In genomic region chr17:7548585-7549400, GRCh38 we compare ENCODE assay signal across 8 cellular contexts. TPM values are rescaled to one million over a fixed set of nuclear protein-coding genes. Genes with fewer than 3 reads are reported as not detected.
DNase-seq lines count a peak whose midpoint lies in the region; ATAC-seq and TF ChIP-seq lines count a peak whose summit lies in the region.

Gene TNFSF12 (plus strand): TSS chr17:7549058. CDS start chr17:7549154, 96 bp downstream.

- no peaks in the 10 kb centered on the region for H3K79me2 ChIP-seq in OCI-LY1 (ENCODE audit: insufficient read depth, low read length)

- no peaks in the 10 kb centered on the region for H3K27me3 Mint-ChIP-seq in activated naive CD4-positive, alpha-beta T cell treated with anti-CD3 and anti-CD28 coated beads, Interleukin-2, amount 50 U/mL, for 24 hours
- peaks cover 2% of the 10 kb centered on the region for H3K27me3 Mint-ChIP-seq in osteocyte (ENCODE audit: unreplicated experiment)

- ATAC-seq in GM18868 (IDR thresholded peaks at IDR 0.05; ENCODE audit: unreplicated experiment) (no peak), GM21515 (IDR thresholded peaks at IDR 0.05; ENCODE audit: unreplicated experiment) (no peak)

- H3K36me3 ChIP-seq in OCI-LY1 (ENCODE audit: insufficient read depth, low read length), result no peaks in the 10 kb centered on the region
- H3K36me3 ChIP-seq in cardiac muscle cell, result no peaks in the 10 kb centered on the region

- peak within 1 kb of the TSS; percentile 81 for H3K4me3 Mint-ChIP-seq in activated naive CD4-positive, alpha-beta T cell treated with anti-CD3 and anti-CD28 coated beads, Interleukin-2, amount 50 U/mL, for 24 hours
- H3K4me3 Mint-ChIP-seq in osteocyte (ENCODE audit: unreplicated experiment), result peak within 1 kb of the TSS; percentile 68

- H3K27me3 ChIP-seq in OCI-LY1 (ENCODE audit: insufficient read depth, low read length), result peaks cover 16% of the 10 kb centered on the region
- peaks cover 4% of the 10 kb centered on the region for H3K27me3 ChIP-seq in cardiac muscle cell

- DNase-seq in ELR (ENCODE audit: low read depth), result peak; percentile 62
- peak; percentile 38 to 58 for DNase-seq in cardiac muscle cell (ENCODE audit: low read depth in 1 of 2, low spot score in 1 of 2)
- DNase-seq in osteocyte (ENCODE audit: extremely low spot score, unreplicated experiment), result no peak
- DNase-seq in kidney glomerular epithelial cell (lab: John Stamatoyannopoulos, UW), result no peak

- H3F3A ChIP-seq in OCI-LY1 (ENCODE audit: insufficient read depth, low read length), result no peaks in the 10 kb centered on the region

- no peaks in the 10 kb centered on the region for H4K20me1 ChIP-seq in OCI-LY1 (ENCODE audit: insufficient read depth, low read length)

- peak within 1 kb of the TSS; percentile 72 for H3K27ac Mint-ChIP-seq in activated naive CD4-positive, alpha-beta T cell treated with anti-CD3 and anti-CD28 coated beads, Interleukin-2, amount 50 U/mL, for 24 hours
- H3K27ac Mint-ChIP-seq in osteocyte (ENCODE audit: unreplicated experiment), result peak within 1 kb of the TSS; percentile 42

- no peaks in the 10 kb centered on the region for H3K36me3 Mint-ChIP-seq in activated naive CD4-positive, alpha-beta T cell treated with anti-CD3 and anti-CD28 coated beads, Interleukin-2, amount 50 U/mL, for 24 hours
- no peaks in the 10 kb centered on the region for H3K36me3 Mint-ChIP-seq in osteocyte (ENCODE audit: unreplicated experiment)

- H3K4me3 ChIP-seq in OCI-LY1 (ENCODE audit: low read depth, low read length, poor library complexity, severe bottlenecking), result peak within 1 kb of the TSS; percentile 7
- H3K4me3 ChIP-seq in cardiac muscle cell, result peak within 1 kb of the TSS; percentile 34

- H3K4me1 ChIP-seq in OCI-LY1 (ENCODE audit: insufficient read depth, low read length, severe bottlenecking) (peaks cover 4% of the 10 kb centered on the region), cardiac muscle cell (ENCODE audit: low read depth) (peaks cover 4% of the 10 kb centered on the region)

- H3K27ac ChIP-seq in OCI-LY1 (ENCODE audit: low read depth, low read length, poor library complexity, severe bottlenecking) (no peak within 1 kb of the TSS), cardiac muscle cell (no peak within 1 kb of the TSS)

- H3K9me3 ChIP-seq in OCI-LY1 (ENCODE audit: low read length), result no peaks in the 10 kb centered on the region
- no peaks in the 10 kb centered on the region for H3K9me3 ChIP-seq in cardiac muscle cell (ENCODE audit: low read depth)

- H3K4me1 Mint-ChIP-seq in activated naive CD4-positive, alpha-beta T cell treated with anti-CD3 and anti-CD28 coated beads, Interleukin-2, amount 50 U/mL, for 24 hours, result peaks cover 52% of the 10 kb centered on the region
- peaks cover 14% of the 10 kb centered on the region for H3K4me1 Mint-ChIP-seq in osteocyte (ENCODE audit: unreplicated experiment)

- TF ChIP-seq CTCF in OCI-LY1 (IDR thresholded peaks at IDR 0.05; ENCODE audit: low read length) (no peak), cardiac muscle cell (IDR thresholded peaks at IDR 0.05; ENCODE audit: low read depth, low read length) (peak; percentile 26), osteocyte (IDR thresholded peaks at IDR 0.05) (peak; percentile 27)

- H3K9ac ChIP-seq in OCI-LY1 (ENCODE audit: low read length), result no peak within 1 kb of the TSS

- no peaks in the 10 kb centered on the region for H3K9me2 ChIP-seq in OCI-LY1 (ENCODE audit: low read depth, low read length)

- H2AFZ ChIP-seq in OCI-LY1 (ENCODE audit: low read length), result no peak within 1 kb of the TSS

- no peaks in the 10 kb centered on the region for H3K9me3 Mint-ChIP-seq in activated naive CD4-positive, alpha-beta T cell treated with anti-CD3 and anti-CD28 coated beads, Interleukin-2, amount 50 U/mL, for 24 hours
- no peaks in the 10 kb centered on the region for H3K9me3 Mint-ChIP-seq in osteocyte (ENCODE audit: unreplicated experiment)

- peak within 1 kb of the TSS; percentile 40; the same call in 1 of the 2 replicates for H3K4me2 ChIP-seq in OCI-LY1 (ENCODE audit: low read length)

RNA-seq across cellular contexts. Expression of gene TNFSF12, which starts in this region (rescaled TPM):
- 4.1 and 11.7 TPM in 2 replicates for total RNA-seq in cardiac muscle cell
- 3.2 and 6.7 TPM in 2 replicates for polyA plus RNA-seq in cardiac muscle cell
- total RNA-seq in osteocyte, result 14.6 and 15.0 TPM in 2 replicates

Comparison
In these comparisons a context has a peak if more than half of its experiments do, and no peak if none do; other contexts are left out.
1. DNase-seq: peak in ELR (single experiment) and cardiac muscle cell (2 of 2); none in osteocyte (single experiment) and kidney glomerular epithelial cell (single experiment).